ENCODE assay signal across 19 cellular contexts in genomic region chr3:159637895-159638542, GRCh38.
DNase-seq lines count a peak whose midpoint lies in the region; ATAC-seq, FAIRE-seq and TF ChIP-seq lines count a peak whose summit lies in the region.
"Had no signal": no experiment of that assay in that cellular context is flagged by ENCODE, and none has a peak within 500 bp of the region (broad histone marks: within the 10 kb centered on the region; RNA-seq: fewer than 3 reads in every experiment).

No MANE protein-coding gene starts in this region.

- H3K4me3 Mint-ChIP-seq in astrocyte (ENCODE audit: unreplicated experiment): no peak overlapping the region
- H3K4me3 Mint-ChIP-seq: activated CD4-positive, alpha-beta T cell treated with anti-CD3 and anti-CD28 coated beads for 36 hours; activated naive CD8-positive, alpha-beta T cell treated with anti-CD3 and anti-CD28 coated beads, Interleukin-2, amount 10 ng/mL, durations not matched to agents 7 days and 5 days; activated T-cell treated with anti-CD3 and anti-CD28 coated beads, Interleukin-2, amount 50 U/mL, for 24 hours; natural killer cell treated with Interleukin-12 subunit alpha and Interleukin-12 subunit beta and Interleukin-15 and Interleukin-18, amount 100 ng/mL, for 72 hours; stimulated activated effector memory CD8-positive, alpha-beta T cell treated with anti-CD3 and anti-CD28 coated beads, Interleukin-12 subunit alpha, Interleukin-12 subunit beta, amount 100 ng/mL, for 72 hours had no signal

- H3K79me2 ChIP-seq in astrocyte (ENCODE audit: insufficient read depth, low read length) (no peaks in the 10 kb centered on the region), keratinocyte (ENCODE audit: control insufficient read depth, insufficient read depth, low read length) (no peaks in the 10 kb centered on the region)

- no peak for TF ChIP-seq POLR2A in erythroblast (IDR thresholded peaks at IDR 0.05; ENCODE audit: low read length)
- TF ChIP-seq POLR2A in stomach (IDR thresholded peaks at IDR 0.05): no peak

- no peaks in the 10 kb centered on the region for H3K9me3 Mint-ChIP-seq in astrocyte (ENCODE audit: unreplicated experiment)
- H3K9me3 Mint-ChIP-seq: activated naive CD8-positive, alpha-beta T cell treated with anti-CD3 and anti-CD28 coated beads, Interleukin-2, amount 10 ng/mL, durations not matched to agents 7 days and 5 days; activated T-cell treated with anti-CD3 and anti-CD28 coated beads, Interleukin-2, amount 50 U/mL, for 24 hours had no signal

- no peaks in the 10 kb centered on the region for H3K36me3 Mint-ChIP-seq in astrocyte (ENCODE audit: low read depth, unreplicated experiment)
- H3K36me3 Mint-ChIP-seq: activated naive CD8-positive, alpha-beta T cell treated with anti-CD3 and anti-CD28 coated beads, Interleukin-2, amount 10 ng/mL, durations not matched to agents 7 days and 5 days; natural killer cell treated with Interleukin-12 subunit alpha and Interleukin-12 subunit beta and Interleukin-15 and Interleukin-18, amount 100 ng/mL, for 72 hours; stimulated activated effector memory CD8-positive, alpha-beta T cell treated with anti-CD3 and anti-CD28 coated beads, Interleukin-12 subunit alpha, Interleukin-12 subunit beta, amount 100 ng/mL, for 72 hours had no signal

- H3K27me3 Mint-ChIP-seq in astrocyte (ENCODE audit: low read depth, unreplicated experiment): no peaks in the 10 kb centered on the region
- H3K27me3 Mint-ChIP-seq: activated CD4-positive, alpha-beta T cell treated with anti-CD3 and anti-CD28 coated beads for 36 hours; activated naive CD8-positive, alpha-beta T cell treated with anti-CD3 and anti-CD28 coated beads, Interleukin-2, amount 10 ng/mL, durations not matched to agents 7 days and 5 days; activated T-cell treated with anti-CD3 and anti-CD28 coated beads, Interleukin-2, amount 50 U/mL, for 24 hours; natural killer cell treated with Interleukin-12 subunit alpha and Interleukin-12 subunit beta and Interleukin-15 and Interleukin-18, amount 100 ng/mL, for 72 hours had no signal

- H3K27me3 ChIP-seq in astrocyte (ENCODE audit: insufficient read depth, low read length) (no peaks in the 10 kb centered on the region), keratinocyte (ENCODE audit: control insufficient read depth, extremely low read depth, insufficient read depth, low read length) (no peaks in the 10 kb centered on the region), stomach (no peaks in the 10 kb centered on the region)
- H3K27me3 ChIP-seq: BLaER1 had no signal

- intact Hi-C loops in stomach (cut with DNase I; ENCODE audit: low total_unique reads): no loop called here

- no peak for TF ChIP-seq EP300 in stomach (IDR thresholded peaks at IDR 0.05)

- DNase-seq in AG20443 (ENCODE audit: low spot score) (peak; percentile 37), HTR-8/SVneo (ENCODE audit: insufficient read length, low spot score) (peak; percentile 22), astrocyte (ENCODE audit: low read depth) (peak; percentile 77), keratinocyte (ENCODE audit: low read depth, low spot score) (no peak), erythroblast (lab: John Stamatoyannopoulos, UW) (no peak), stomach (no peak)
- DNase-seq: activated CD4-positive, alpha-beta T cell treated with anti-CD3 and anti-CD28 coated beads for 36 hours; activated naive CD8-positive, alpha-beta T cell treated with anti-CD3 and anti-CD28 coated beads, Interleukin-2, amount 10 ng/mL, durations not matched to agents 7 days and 5 days; activated T-cell treated with anti-CD3 and anti-CD28 coated beads, Interleukin-2, amount 50 U/mL, for 24 hours; left colon; NCI-H345; retina; stimulated activated CD4-positive, alpha-beta T cell treated with anti-CD3 and anti-CD28 coated beads, Interleukin-4, amount 100 ng/mL, for 1 hour; T-helper 1 cell had no signal

- no peak for ATAC-seq in activated CD4-positive, CD25-positive, alpha-beta regulatory T cell treated with anti-CD3 and anti-CD28 coated beads, Interleukin-2, amount 50 U/mL, for 24 hours
- ATAC-seq in HG03196 (IDR thresholded peaks at IDR 0.05; ENCODE audit: unreplicated experiment): no peak
- ATAC-seq: activated CD4-positive, alpha-beta T cell treated with anti-CD3 and anti-CD28 coated beads for 36 hours; left colon; natural killer cell treated with Interleukin-12 subunit alpha and Interleukin-12 subunit beta and Interleukin-15 and Interleukin-18, amount 100 ng/mL, for 72 hours; stimulated activated effector memory CD8-positive, alpha-beta T cell treated with anti-CD3 and anti-CD28 coated beads, Interleukin-12 subunit alpha, Interleukin-12 subunit beta, amount 100 ng/mL, for 72 hours had no signal

- peaks cover 38% of the 10 kb centered on the region for H3K4me1 Mint-ChIP-seq in astrocyte (ENCODE audit: low read depth, unreplicated experiment)
- H3K4me1 Mint-ChIP-seq: activated CD4-positive, alpha-beta T cell treated with anti-CD3 and anti-CD28 coated beads for 36 hours; activated naive CD8-positive, alpha-beta T cell treated with anti-CD3 and anti-CD28 coated beads, Interleukin-2, amount 10 ng/mL, durations not matched to agents 7 days and 5 days; stimulated activated effector memory CD8-positive, alpha-beta T cell treated with anti-CD3 and anti-CD28 coated beads, Interleukin-12 subunit alpha, Interleukin-12 subunit beta, amount 100 ng/mL, for 72 hours had no signal

- peak; percentile 42 for FAIRE-seq in HTR-8/SVneo (lab: Jason Lieb, UNC)
- peak; percentile 90 for FAIRE-seq in astrocyte (lab: Jason Lieb, UNC)
- FAIRE-seq in keratinocyte (lab: Jason Lieb, UNC): peak; percentile 59

- H3K9me1 ChIP-seq in keratinocyte (ENCODE audit: control insufficient read depth, extremely low read depth, insufficient read depth, low read length): no peaks in the 10 kb centered on the region

- H3K27ac ChIP-seq in astrocyte (ENCODE audit: low read depth, low read length) (no peak overlapping the region), keratinocyte (ENCODE audit: control insufficient read depth, insufficient read depth, low read length) (no peak overlapping the region), stomach (no peak overlapping the region)
- H3K27ac ChIP-seq: BLaER1 had no signal

- WGBS in stomach, 5 donors: 81 to 93% (median 88%) methylated on average over 2 of the region's 2 CpGs

- H3K4me1 ChIP-seq in astrocyte (ENCODE audit: insufficient read depth, low read length) (peaks cover 29% of the 10 kb centered on the region), keratinocyte (ENCODE audit: control insufficient read depth, extremely low read depth, insufficient read depth, low read length) (peaks cover 22% of the 10 kb centered on the region), stomach (no peaks in the 10 kb centered on the region)
- H3K4me1 ChIP-seq: BLaER1 had no signal

- H3K9ac ChIP-seq in astrocyte (ENCODE audit: low read length): no peak overlapping the region
- H3K9ac ChIP-seq in keratinocyte (ENCODE audit: control insufficient read depth, extremely low read depth, insufficient read depth, low read length): no peak overlapping the region
- H3K9ac ChIP-seq: BLaER1 had no signal

- H4K20me1 ChIP-seq in astrocyte (ENCODE audit: insufficient read depth, low read length) (no peaks in the 10 kb centered on the region), keratinocyte (ENCODE audit: control insufficient read depth, extremely low read depth, insufficient read depth, low read length) (no peaks in the 10 kb centered on the region)
- H4K20me1 ChIP-seq: BLaER1 had no signal

- dilution Hi-C loops in keratinocyte (cut with MboI; ENCODE audit: extremely low pct_ligation_motif_present, low sequenced_read_pairs): no loop called here

- TF ChIP-seq CTCF in astrocyte (IDR thresholded peaks at IDR 0.05; ENCODE audit: insufficient read depth, low read depth, low read length): no peak
- no peak for TF ChIP-seq CTCF in keratinocyte (optimal IDR thresholded peaks at IDR 0.05 in 1 of 3, IDR thresholded peaks at IDR 0.05 in 1 of 3, conservative IDR thresholded peaks at IDR 0.05 in 1 of 3; ENCODE audit: extremely low read depth in 1 of 3, insufficient read depth in 2 of 3, low read length in 3 of 3)
- no peak for TF ChIP-seq CTCF in stomach (IDR thresholded peaks at IDR 0.05)

- no peak overlapping the region for H3K4me3 ChIP-seq in astrocyte (ENCODE audit: insufficient read depth, low read depth, low read length)
- H3K4me3 ChIP-seq in keratinocyte (ENCODE audit: control insufficient read depth in 2 of 3, extremely low read depth in 1 of 3, insufficient read depth in 2 of 3, low read depth in 1 of 3, low read length in 3 of 3): no peak overlapping the region
- H3K4me3 ChIP-seq in stomach: no peak overlapping the region
- H3K4me3 ChIP-seq: BLaER1 had no signal

- H3K9me3 ChIP-seq in astrocyte (ENCODE audit: insufficient read depth, low read depth, low read length): no peaks in the 10 kb centered on the region
- no peaks in the 10 kb centered on the region for H3K9me3 ChIP-seq in keratinocyte (ENCODE audit: control insufficient read depth, low read depth, low read length)
- no peaks in the 10 kb centered on the region for H3K9me3 ChIP-seq in stomach
- H3K9me3 ChIP-seq: BLaER1 had no signal

- no peak overlapping the region for H3K27ac Mint-ChIP-seq in astrocyte (ENCODE audit: unreplicated experiment)
- H3K27ac Mint-ChIP-seq: activated CD4-positive, alpha-beta T cell treated with anti-CD3 and anti-CD28 coated beads for 36 hours; activated naive CD8-positive, alpha-beta T cell treated with anti-CD3 and anti-CD28 coated beads, Interleukin-2, amount 10 ng/mL, durations not matched to agents 7 days and 5 days; activated T-cell treated with anti-CD3 and anti-CD28 coated beads, Interleukin-2, amount 50 U/mL, for 24 hours; natural killer cell treated with Interleukin-12 subunit alpha and Interleukin-12 subunit beta and Interleukin-15 and Interleukin-18, amount 100 ng/mL, for 72 hours; stimulated activated effector memory CD8-positive, alpha-beta T cell treated with anti-CD3 and anti-CD28 coated beads, Interleukin-12 subunit alpha, Interleukin-12 subunit beta, amount 100 ng/mL, for 72 hours had no signal

- no peaks in the 10 kb centered on the region for H3K36me3 ChIP-seq in astrocyte (ENCODE audit: insufficient read depth, low read length)
- no peaks in the 10 kb centered on the region for H3K36me3 ChIP-seq in keratinocyte (ENCODE audit: control insufficient read depth in 2 of 2, extremely low read depth in 1 of 2, insufficient read depth in 2 of 2, low read length in 2 of 2)
- H3K36me3 ChIP-seq in stomach: no peaks in the 10 kb centered on the region
- H3K36me3 ChIP-seq: BLaER1 had no signal

- peak overlapping the region; percentile 31 for H3K4me2 ChIP-seq in astrocyte (ENCODE audit: low read length)
- H3K4me2 ChIP-seq in keratinocyte (ENCODE audit: control insufficient read depth, extremely low read depth, insufficient read depth, low read depth, low read length): no peak overlapping the region
- H3K4me2 ChIP-seq: BLaER1 had no signal

- H2AFZ ChIP-seq in astrocyte (ENCODE audit: low read depth, low read length) (no peak overlapping the region), keratinocyte (ENCODE audit: control insufficient read depth, low read length) (no peak overlapping the region)

Comparison
In these comparisons a context has a peak if more than half of its experiments do, and no peak if none do; other contexts are left out.
1. DNase-seq: peak in AG20443 (single experiment), HTR-8/SVneo (single experiment) and astrocyte (single experiment); none in keratinocyte (single experiment), erythroblast (0 of 2) and stomach (single experiment).